8 cellular contexts compared by ENCODE assay signal in the genomic region with DNA sequence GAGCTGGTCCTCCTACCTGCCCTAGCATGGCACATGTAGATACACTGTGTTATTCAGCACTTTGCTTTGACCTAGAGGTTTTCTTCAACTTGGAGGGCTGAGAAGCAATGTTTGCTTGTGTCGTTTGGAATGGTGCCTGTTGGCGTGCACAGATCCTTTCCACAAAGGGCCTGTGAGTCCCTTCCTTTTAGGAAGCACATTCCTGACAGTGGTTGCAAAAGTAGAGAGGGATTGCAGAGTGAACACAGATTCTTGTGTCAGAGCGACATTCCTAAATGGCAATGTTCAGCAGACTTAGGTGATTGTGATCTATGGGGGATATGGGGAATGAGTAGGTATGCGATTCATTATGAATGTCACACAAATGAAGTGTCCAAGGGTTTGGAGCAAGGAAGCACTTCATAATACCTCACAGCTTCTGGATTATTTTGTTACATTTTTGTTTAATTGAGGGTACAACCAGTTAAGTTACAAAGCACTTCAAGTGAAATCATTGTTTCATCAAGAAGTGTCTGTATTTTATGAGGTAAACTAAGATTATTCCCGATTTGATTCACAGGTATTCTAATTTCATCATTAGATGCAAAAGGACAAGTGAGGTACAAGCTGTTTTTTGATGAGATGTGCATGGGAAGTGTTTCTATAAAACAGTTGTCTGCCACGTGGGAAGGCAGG. TPM values are rescaled to one million over a fixed set of nuclear protein-coding genes. Genes with fewer than 3 reads are reported as not detected.
DNase-seq lines count a peak whose midpoint lies in the region; ATAC-seq and TF ChIP-seq lines count a peak whose summit lies in the region.

No MANE protein-coding gene starts in this region.

- H3K79me2 ChIP-seq in neural cell (replicated peaks; ENCODE audit: insufficient read depth, low read length) = no peaks in the 10 kb centered on the region

- H3K9me3 ChIP-seq in NT2/D1 (ENCODE audit: insufficient read depth, low read length) (no peaks in the 10 kb centered on the region), neural cell (ENCODE audit: low read length) (no peaks in the 10 kb centered on the region)

- TF ChIP-seq EP300 in neural cell (conservative IDR thresholded peaks at IDR 0.05; ENCODE audit: poor library complexity, severe bottlenecking) = no peak

- no peak for TF ChIP-seq CTCF in C4-2B (conservative IDR thresholded peaks at IDR 0.05)
- TF ChIP-seq CTCF in epithelial cell of esophagus (IDR thresholded peaks at IDR 0.05; ENCODE audit: insufficient read depth, low read depth, low read length, missing control alignments) = no peak
- no peak for TF ChIP-seq CTCF in neural cell (IDR thresholded peaks at IDR 0.05; ENCODE audit: poor library complexity, severe bottlenecking)

- no peaks in the 10 kb centered on the region for H4K20me1 ChIP-seq in neural cell (ENCODE audit: insufficient read depth)

- no peaks in the 10 kb centered on the region for H3F3A ChIP-seq in neural cell (ENCODE audit: insufficient read depth, low read length, poor library complexity, severe bottlenecking)

- no peaks in the 10 kb centered on the region for H3K4me1 ChIP-seq in NT2/D1 (ENCODE audit: insufficient read depth, insufficient read length)

- TF ChIP-seq RAD21 in neural cell (conservative IDR thresholded peaks at IDR 0.05) = no peak

- H3K9me2 ChIP-seq in neural cell (ENCODE audit: insufficient read depth, low read length) = no peaks in the 10 kb centered on the region

- H3K36me3 ChIP-seq in NT2/D1 (ENCODE audit: insufficient read depth, insufficient read length, low read length) (no peaks in the 10 kb centered on the region), neural cell (ENCODE audit: insufficient read depth, low read length) (no peaks in the 10 kb centered on the region)

- H3K4me3 ChIP-seq in NT2/D1 (ENCODE audit: insufficient read length, low read depth) = peak overlapping the region; percentile 47
- no peak overlapping the region for H3K4me3 ChIP-seq in epithelial cell of esophagus (ENCODE audit: low read length)
- peak overlapping the region; percentile 78 for H3K4me3 ChIP-seq in neural cell (ENCODE audit: low read length)

- ATAC-seq in GM18519 (IDR thresholded peaks at IDR 0.05; ENCODE audit: low FRiP score, unreplicated experiment) (no peak), GM18520 (IDR thresholded peaks at IDR 0.05; ENCODE audit: unreplicated experiment) (no peak)

- H3K27ac ChIP-seq in C4-2B (peak overlapping the region; percentile 77), neural cell (ENCODE audit: low read length) (no peak overlapping the region)

- H2AFZ ChIP-seq in neural cell (ENCODE audit: low read depth, low read length) = peak overlapping the region; percentile 5

- DNase-seq in NT2/D1 (ENCODE audit: low read depth, low spot score) (no peak), epithelial cell of esophagus (ENCODE audit: low read depth) (peak; percentile 41), SHP77 treated with DMSO at 0.1 percent for 48 hours (lab: John Stamatoyannopoulos, UW) (no peak), middle frontal gyrus (ENCODE audit: extremely low spot score, low spot score) (no peak)

- peak overlapping the region; percentile 79 for H3K4me2 ChIP-seq in neural cell (ENCODE audit: low read length)

- H3K27me3 ChIP-seq in NT2/D1 (ENCODE audit: insufficient read depth, insufficient read length) (peaks cover 14% of the 10 kb centered on the region), neural cell (ENCODE audit: insufficient read depth, low read depth, low read length) (peaks cover 29% of the 10 kb centered on the region)

- H3K9ac ChIP-seq in NT2/D1 (ENCODE audit: insufficient read length, low read depth) (no peak overlapping the region), neural cell (ENCODE audit: low read length) (peak overlapping the region; percentile 36)

TF ChIP-seq in neural cell, 6 proteins besides CTCF, POLR2A, EP300 and RAD21:
- TF ChIP-seq POLR2AphosphoS5 (IDR thresholded peaks at IDR 0.05) = no peak
- TF ChIP-seq, protein P1, sequence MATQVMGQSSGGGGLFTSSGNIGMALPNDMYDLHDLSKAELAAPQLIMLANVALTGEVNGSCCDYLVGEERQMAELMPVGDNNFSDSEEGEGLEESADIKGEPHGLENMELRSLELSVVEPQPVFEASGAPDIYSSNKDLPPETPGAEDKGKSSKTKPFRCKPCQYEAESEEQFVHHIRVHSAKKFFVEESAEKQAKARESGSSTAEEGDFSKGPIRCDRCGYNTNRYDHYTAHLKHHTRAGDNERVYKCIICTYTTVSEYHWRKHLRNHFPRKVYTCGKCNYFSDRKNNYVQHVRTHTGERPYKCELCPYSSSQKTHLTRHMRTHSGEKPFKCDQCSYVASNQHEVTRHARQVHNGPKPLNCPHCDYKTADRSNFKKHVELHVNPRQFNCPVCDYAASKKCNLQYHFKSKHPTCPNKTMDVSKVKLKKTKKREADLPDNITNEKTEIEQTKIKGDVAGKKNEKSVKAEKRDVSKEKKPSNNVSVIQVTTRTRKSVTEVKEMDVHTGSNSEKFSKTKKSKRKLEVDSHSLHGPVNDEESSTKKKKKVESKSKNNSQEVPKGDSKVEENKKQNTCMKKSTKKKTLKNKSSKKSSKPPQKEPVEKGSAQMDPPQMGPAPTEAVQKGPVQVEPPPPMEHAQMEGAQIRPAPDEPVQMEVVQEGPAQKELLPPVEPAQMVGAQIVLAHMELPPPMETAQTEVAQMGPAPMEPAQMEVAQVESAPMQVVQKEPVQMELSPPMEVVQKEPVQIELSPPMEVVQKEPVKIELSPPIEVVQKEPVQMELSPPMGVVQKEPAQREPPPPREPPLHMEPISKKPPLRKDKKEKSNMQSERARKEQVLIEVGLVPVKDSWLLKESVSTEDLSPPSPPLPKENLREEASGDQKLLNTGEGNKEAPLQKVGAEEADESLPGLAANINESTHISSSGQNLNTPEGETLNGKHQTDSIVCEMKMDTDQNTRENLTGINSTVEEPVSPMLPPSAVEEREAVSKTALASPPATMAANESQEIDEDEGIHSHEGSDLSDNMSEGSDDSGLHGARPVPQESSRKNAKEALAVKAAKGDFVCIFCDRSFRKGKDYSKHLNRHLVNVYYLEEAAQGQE (IDR thresholded peaks at IDR 0.05; ENCODE audit: borderline replicate concordance) = no peak
- TF ChIP-seq EZH2 (IDR thresholded peaks at IDR 0.05; ENCODE audit: borderline replicate concordance, insufficient read depth, low read length, poor library complexity, severe bottlenecking) = no peak
- TF ChIP-seq TAF1 (IDR thresholded peaks at IDR 0.05; ENCODE audit: low read depth) = no peak
- TF ChIP-seq SMC3 (conservative IDR thresholded peaks at IDR 0.05; ENCODE audit: poor library complexity) = no peak
- no peak for TF ChIP-seq MXI1 (conservative IDR thresholded peaks at IDR 0.05; ENCODE audit: poor library complexity, severe bottlenecking)

RNA-seq across cellular contexts. Expression of a gene that starts 0.7 kb away (rescaled TPM):
- 0.14 and 0.15 TPM in 2 replicates for polyA plus RNA-seq in neural cell
- 0.24 TPM in 1 of 2 replicates, not detected in the other for polyA minus RNA-seq in neural cell
